Comparison of ENCODE assay signal across 8 cellular contexts in genomic region chr3:113697192-113698090, GRCh38. TPM values are rescaled to one million over a fixed set of nuclear protein-coding genes. Genes with fewer than 3 reads are reported as not detected.
A peak's percentile ranks its signal among the peaks of the same experiment; 100 is the strongest.
DNase-seq lines count a peak whose midpoint lies in the region; ATAC-seq and TF ChIP-seq lines count a peak whose summit lies in the region.

No MANE protein-coding gene starts in this region.

- peak overlapping the region; percentile 57 for H2BK15ac ChIP-seq in mesenchymal stem cell (ENCODE audit: low read depth, poor library complexity, severe bottlenecking)

- H3K4me1 Mint-ChIP-seq in CD4-positive, alpha-beta memory T cell, result peaks cover 20 to 33% (median 25%) of the 10 kb centered on the region in 4 donors

- ATAC-seq in HG03439 (IDR thresholded peaks at IDR 0.05; ENCODE audit: unreplicated experiment) (peak; percentile 4), HG02884 (IDR thresholded peaks at IDR 0.05; ENCODE audit: unreplicated experiment) (no peak), GM21619 (IDR thresholded peaks at IDR 0.05; ENCODE audit: unreplicated experiment) (no peak)

- peaks cover 46% of the 10 kb centered on the region for H3K4me1 ChIP-seq in CD4-positive, alpha-beta memory T cell (ENCODE audit: insufficient read depth, low read length)
- H3K4me1 ChIP-seq in duodenal mucosa (ENCODE audit: control insufficient read depth in 1 of 2, insufficient read depth in 2 of 2, low read length in 2 of 2) (peaks cover 25 to 29% of the 10 kb centered on the region in 2 donors), mesenchymal stem cell (ENCODE audit: control insufficient read depth, insufficient read depth, low read depth, low read length) (peaks cover 6% of the 10 kb centered on the region), transverse colon (peaks cover 16 to 43% (median 23%) of the 10 kb centered on the region in 4 donors)

- no peak for TF ChIP-seq EP300 in transverse colon (IDR thresholded peaks at IDR 0.05; ENCODE audit: low read depth)

- peak; percentile 57 for TF ChIP-seq POLR2A in transverse colon (IDR thresholded peaks at IDR 0.05)

- no peak overlapping the region for H3K4me3 Mint-ChIP-seq in CD4-positive, alpha-beta memory T cell

- peak in 2 of 5 donors; percentile 21 to 55 for DNase-seq in CD4-positive, alpha-beta memory T cell
- no peak for DNase-seq in WERI-Rb-1
- peak; percentile 55 for DNase-seq in mesenchymal stem cell
- peak; percentile 33 for DNase-seq in transverse colon

- no peak for TF ChIP-seq CTCF in WERI-Rb-1 (IDR thresholded peaks at IDR 0.05; ENCODE audit: low read depth, low read length)
- no peak for TF ChIP-seq CTCF in transverse colon (IDR thresholded peaks at IDR 0.05)

- no peaks in the 10 kb centered on the region for H3K27me3 Mint-ChIP-seq in CD4-positive, alpha-beta memory T cell

- H3K14ac ChIP-seq in mesenchymal stem cell (ENCODE audit: low read length in 2 of 2), result peak overlapping the region in 1 of 2 experiments; percentile 86

- H3K9ac ChIP-seq in duodenal mucosa (ENCODE audit: low read depth in 1 of 2, low read length in 2 of 2) (peak overlapping the region; percentile 91 to 99), mesenchymal stem cell (ENCODE audit: low read length) (peak overlapping the region; percentile 91)

- H2BK12ac ChIP-seq in mesenchymal stem cell (ENCODE audit: low read length in 2 of 2), result peak overlapping the region; percentile 28 to 39

- peak overlapping the region; percentile 74 to 90 for H3K4me3 ChIP-seq in CD4-positive, alpha-beta memory T cell (ENCODE audit: low read length in 2 of 2)
- H3K4me3 ChIP-seq in WERI-Rb-1 (ENCODE audit: low read depth, low read length) (peak overlapping the region; percentile 96), duodenal mucosa (ENCODE audit: low read depth in 1 of 2, low read length in 2 of 2) (peak overlapping the region; percentile 87 to 99), mesenchymal stem cell (ENCODE audit: insufficient read depth in 1 of 2, low read depth in 1 of 2, low read length in 2 of 2) (peak overlapping the region; percentile 61 to 92), transverse colon (peak overlapping the region; percentile 16 to 100 (median 96))

- H4K8ac ChIP-seq in mesenchymal stem cell (ENCODE audit: low read length), result peak overlapping the region; percentile 87

- no peak overlapping the region for H2BK5ac ChIP-seq in mesenchymal stem cell (ENCODE audit: low read depth, low read length, poor library complexity, severe bottlenecking)

- peak overlapping the region; percentile 33 for H2AFZ ChIP-seq in mesenchymal stem cell (ENCODE audit: low read depth, low read length)

- peak overlapping the region; percentile 86 for H3K27ac ChIP-seq in CD4-positive, alpha-beta memory T cell (ENCODE audit: low read depth, low read length)
- peak overlapping the region; percentile 78 for H3K27ac ChIP-seq in WERI-Rb-1
- peak overlapping the region; percentile 83 for H3K27ac ChIP-seq in duodenal mucosa (ENCODE audit: low read depth, low read length)
- H3K27ac ChIP-seq in mesenchymal stem cell (ENCODE audit: low read length, poor library complexity, severe bottlenecking), result peak overlapping the region; percentile 91
- peak overlapping the region; percentile 99 to 100 (median 100) for H3K27ac ChIP-seq in transverse colon

- H3K9me3 ChIP-seq in CD4-positive, alpha-beta memory T cell (ENCODE audit: control insufficient read depth in 1 of 2, low read length in 2 of 2), result no peaks in the 10 kb centered on the region
- H3K9me3 ChIP-seq in WERI-Rb-1 (ENCODE audit: severe bottlenecking), result no peaks in the 10 kb centered on the region
- no peaks in the 10 kb centered on the region for H3K9me3 ChIP-seq in duodenal mucosa (ENCODE audit: control insufficient read depth in 1 of 2, low read length in 2 of 2)
- no peaks in the 10 kb centered on the region for H3K9me3 ChIP-seq in mesenchymal stem cell (ENCODE audit: control insufficient read depth, low read length)
- no peaks in the 10 kb centered on the region for H3K9me3 ChIP-seq in transverse colon

- H3K27me3 ChIP-seq in CD4-positive, alpha-beta memory T cell (ENCODE audit: insufficient read depth, low read length), result no peaks in the 10 kb centered on the region
- H3K27me3 ChIP-seq in WERI-Rb-1 (ENCODE audit: insufficient read depth, low read depth, severe bottlenecking) (no peaks in the 10 kb centered on the region), duodenal mucosa (ENCODE audit: control insufficient read depth in 1 of 2, insufficient read depth in 2 of 2, low read length in 2 of 2) (no peaks in the 10 kb centered on the region), mesenchymal stem cell (ENCODE audit: control insufficient read depth in 1 of 2, insufficient read depth in 1 of 2, low read length in 2 of 2) (no peaks in the 10 kb centered on the region), transverse colon (no peaks in the 10 kb centered on the region)

- peaks cover 22% of the 10 kb centered on the region for H3K79me1 ChIP-seq in mesenchymal stem cell (replicated peaks; ENCODE audit: low read length, poor library complexity, severe bottlenecking)

- POLR2A ChIA-PET in CD4-positive, alpha-beta memory T cell (lab: Charles Lee; ENCODE audit: partially characterized antibody), result interaction anchor here (0.6 to 7.8 kb wide), 4 partner anchors 49 to 360 kb away, joined by 3 to 87 read pairs (median 6); partner anchors contain the start of genes ATP6V1A, CCDC191, NAA50 and QTRT2

- H3K36me3 ChIP-seq in CD4-positive, alpha-beta memory T cell (ENCODE audit: insufficient read depth, low read length), result no peaks in the 10 kb centered on the region
- H3K36me3 ChIP-seq in WERI-Rb-1 (no peaks in the 10 kb centered on the region; the same call in 1 of the 2 replicates), duodenal mucosa (ENCODE audit: control insufficient read depth in 1 of 2, insufficient read depth in 2 of 2, low read length in 2 of 2) (no peaks in the 10 kb centered on the region), mesenchymal stem cell (ENCODE audit: control insufficient read depth in 1 of 2, insufficient read depth in 2 of 2, low read depth in 1 of 2, low read length in 2 of 2) (no peaks in the 10 kb centered on the region), transverse colon (no peaks in the 10 kb centered on the region)

- in situ Hi-C loops in transverse colon (cut with MboI; ENCODE audit: low pct_ligation_motif_present in 1 of 4, low pct_unique_long_range_greater_than_20kb in 1 of 4, low sequenced_read_pairs in 3 of 4), result loop anchor here in 1 of 4 donors (10.0 kb wide), 1 partner anchor 47 kb away; the partner anchor contains the start of genes ATP6V1A and NAA50

- H3K4me2 ChIP-seq in mesenchymal stem cell (ENCODE audit: low read length, poor library complexity, severe bottlenecking), result peak overlapping the region; percentile 97

- peaks cover 0 to 2% (median 0%) of the 10 kb centered on the region in 8 donors for H3K9me3 Mint-ChIP-seq in CD4-positive, alpha-beta memory T cell

- no peak overlapping the region for H3K23ac ChIP-seq in mesenchymal stem cell (ENCODE audit: low read length in 2 of 2)

- peak overlapping the region; percentile 57 to 65 for H3K4ac ChIP-seq in mesenchymal stem cell (ENCODE audit: low read depth in 1 of 2, low read length in 2 of 2)

- intact Hi-C loops in CD4-positive, alpha-beta memory T cell (cut with micrococcal nuclease), result loop anchor here (2.0 kb wide), 3 partner anchors 165 to 1135 kb away; partner anchors contain the start of genes SIDT1, SLC35A5 and SPICE1
- intact Hi-C loops in transverse colon (cut with DNase I; ENCODE audit: low total_unique reads), result loop anchor here (2.0 kb wide), 1 partner anchor 49 kb away; the partner anchor contains the start of genes ATP6V1A and NAA50

- H3K27ac Mint-ChIP-seq in CD4-positive, alpha-beta memory T cell, result no peak overlapping the region

- peak overlapping the region; percentile 73 to 75 for H3K18ac ChIP-seq in mesenchymal stem cell (ENCODE audit: low read depth in 1 of 2, low read length in 2 of 2)

- H3K36me3 Mint-ChIP-seq in CD4-positive, alpha-beta memory T cell, result peaks cover 4 to 5% of the 10 kb centered on the region in 2 donors

- H2BK120ac ChIP-seq in mesenchymal stem cell (ENCODE audit: low read depth, low read length), result no peak overlapping the region

- 21% methylated on average over 13 of the region's 17 CpGs for WGBS in mesenchymal stem cell
- WGBS in transverse colon (ENCODE audit: low coverage in 1 of 2), 2 donors, result 2 to 5% methylated on average over 14 to 17 of the region's 17 CpGs

- CTCF ChIA-PET in CD4-positive, alpha-beta memory T cell (lab: Charles Lee; ENCODE audit: partially characterized antibody), result interaction anchor here (1.2 to 2.8 kb wide), 2 partner anchors 48 to 219 kb away, joined by 3 to 18 read pairs; partner anchors contain the start of genes ATP6V1A and NAA50

- H4K91ac ChIP-seq in mesenchymal stem cell (ENCODE audit: low read length), result peak overlapping the region; percentile 70

- peak overlapping the region; percentile 77 for H2AK5ac ChIP-seq in mesenchymal stem cell (ENCODE audit: low read length, severe bottlenecking)

RNA-seq across cellular contexts. Expression of gene USF3, which starts 1.0 kb away (rescaled TPM):
- total RNA-seq in CD4-positive, alpha-beta memory T cell, result 10 to 100 TPM; 23.3 to 23.7 TPM
- polyA plus RNA-seq in CD4-positive, alpha-beta memory T cell, result 1 to 10 TPM; 1.4 to 5.8 TPM
- polyA plus RNA-seq in mesenchymal stem cell (2013, experiment 1 of 2), result 7.5 TPM
- 6.6 TPM for polyA plus RNA-seq in mesenchymal stem cell (2013, experiment 2 of 2)
- total RNA-seq in transverse colon, result 10 to 100 TPM; 23.1 to 33.2 (median 27.8) TPM

RNA-seq across cellular contexts. Expression of gene NAA50, which starts 48.6 kb away (rescaled TPM):
- total RNA-seq in CD4-positive, alpha-beta memory T cell, result 10 to 100 TPM; 65.1 to 69.9 TPM
- polyA plus RNA-seq in CD4-positive, alpha-beta memory T cell, result 10 to 100 TPM; 77.5 to 77.7 TPM
- 91.6 TPM for polyA plus RNA-seq in mesenchymal stem cell (2013, experiment 1 of 2)
- 92.9 TPM for polyA plus RNA-seq in mesenchymal stem cell (2013, experiment 2 of 2)
- total RNA-seq in transverse colon, result 100 to 1,000 TPM in 2 of 4 donors, 10 to 100 TPM in 2; 55.7 to 116 (median 82.7) TPM

RNA-seq across cellular contexts. Expression of gene ATP6V1A, which starts 49.4 kb away (rescaled TPM):
- 10 to 100 TPM; 24.1 to 26.1 TPM for total RNA-seq in CD4-positive, alpha-beta memory T cell
- polyA plus RNA-seq in CD4-positive, alpha-beta memory T cell, result 10 to 100 TPM; 22.7 to 26.6 TPM
- polyA plus RNA-seq in mesenchymal stem cell (2013, experiment 1 of 2), result 35.5 TPM
- 35.2 TPM for polyA plus RNA-seq in mesenchymal stem cell (2013, experiment 2 of 2)
- 10 to 100 TPM; 21.9 to 47.2 (median 33.3) TPM for total RNA-seq in transverse colon
